In the genomic region with DNA sequence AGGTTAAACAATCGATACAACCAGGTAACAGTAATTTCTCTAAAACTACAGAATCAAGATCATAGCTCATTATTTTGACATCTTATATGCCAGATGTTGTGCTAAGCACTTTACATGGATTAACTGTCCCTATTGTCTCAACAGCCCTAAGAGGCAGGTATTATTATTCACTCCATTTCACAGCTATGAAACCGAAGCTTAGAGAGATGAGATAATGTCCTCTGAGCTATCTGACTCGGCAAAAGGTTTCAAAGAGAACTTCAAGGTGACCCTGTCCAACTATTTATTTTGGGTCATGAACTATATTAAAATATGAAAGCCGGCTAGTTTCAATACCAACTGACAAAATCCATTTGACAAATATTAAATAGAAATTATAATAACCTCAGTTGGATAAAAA, we compare ENCODE assay signal across 31 cellular contexts. TPM values are rescaled to one million over a fixed set of nuclear protein-coding genes. Genes with fewer than 3 reads are reported as not detected.
DNase-seq lines count a peak whose midpoint lies in the region; FAIRE-seq and TF ChIP-seq lines count a peak whose summit lies in the region.
"Had no signal": no experiment of that assay in that cellular context is flagged by ENCODE, and none has a peak within 500 bp of the region (broad histone marks: within the 10 kb centered on the region; RNA-seq: fewer than 3 reads in every experiment).

No MANE protein-coding gene starts in this region.

- no peaks in the 10 kb centered on the region for H3K79me2 ChIP-seq in PC-9 (ENCODE audit: low read depth)

- no peaks in the 10 kb centered on the region for H3K9me3 Mint-ChIP-seq in Calu3 (ENCODE audit: low read depth, unreplicated experiment)
- H3K9me3 Mint-ChIP-seq: activated CD4-positive, alpha-beta memory T cell treated with anti-CD3 and anti-CD28 coated beads, Interleukin-2, amount 10 ng/mL, durations not matched to agents 7 days and 5 days; natural killer cell; T-helper 1 cell treated with Interleukin-12 subunit alpha and Interleukin-12 subunit beta and Interleukin-4 antibody, amounts not matched to agents 30 μg/mL and 1 μg/mL, for 36 hours had no signal

- no peak overlapping the region for H3K27ac Mint-ChIP-seq in Calu3 (ENCODE audit: unreplicated experiment)
- H3K27ac Mint-ChIP-seq: activated CD4-positive, alpha-beta memory T cell treated with anti-CD3 and anti-CD28 coated beads, Interleukin-2, amount 10 ng/mL, durations not matched to agents 7 days and 5 days; mesothelial cell of epicardium; natural killer cell; T-helper 1 cell treated with Interleukin-12 subunit alpha and Interleukin-12 subunit beta and Interleukin-4 antibody, amounts not matched to agents 30 μg/mL and 1 μg/mL, for 36 hours had no signal

- FAIRE-seq in kidney (lab: Jason Lieb, UNC) (peak; percentile 13), small intestine (lab: Jason Lieb, UNC) (no peak)
- FAIRE-seq: GM12892, H1 had no signal

- CTCF ChIA-PET in Calu3 (lab: Charles Lee): interaction anchor here (0.6 to 1.9 kb wide), 9 partner anchors 10 to 306 kb away, joined by 3 to 11 read pairs (median 4); a partner anchor contains a TSS
- CTCF ChIA-PET in PC-9 (lab: Charles Lee): interaction anchor here (0.6 to 1.9 kb wide), 5 partner anchors 9 to 251 kb away, joined by 3 to 10 read pairs (median 6); a partner anchor contains a TSS

- H3K27ac ChIP-seq in PC-9 (peak overlapping the region; percentile 19), kidney (ENCODE audit: low read depth in 2 of 2, low read length in 2 of 2) (no peak overlapping the region), small intestine (ENCODE audit: low read depth in 1 of 2, low read length in 1 of 2) (peak overlapping the region in 1 of 2 donors; percentile 81)
- H3K27ac ChIP-seq: C4-2B, gastroesophageal sphincter, left lung, SK-N-MC had no signal

- no peaks in the 10 kb centered on the region for H3K9me2 ChIP-seq in PC-9 (ENCODE audit: insufficient read depth)

- DNase-seq in Calu3 (no peak), PC-9 (no peak), kidney (no peak), small intestine (peak; percentile 13), CD1c-positive myeloid dendritic cell (ENCODE audit: extremely low spot score) (no peak), DMS53 treated with DMSO at 0.1 percent for 48 hours (lab: John Stamatoyannopoulos, UW; ENCODE audit: unreplicated experiment) (no peak)
- DNase-seq in activated effector memory CD4-positive, alpha-beta T cell treated with anti-CD3 and anti-CD28 coated beads, Interleukin-2, amount 50 U/mL, for 16 hours: no peak
- DNase-seq: activated CD4-positive, alpha-beta memory T cell treated with anti-CD3 and anti-CD28 coated beads, Interleukin-2, amount 10 ng/mL, durations not matched to agents 7 days and 5 days; activated CD4-positive, CD25-positive, alpha-beta regulatory T cell treated with anti-CD3 and anti-CD28 coated beads, Interleukin-2, amount 50 U/mL, for 72 hours; activated CD8-positive, alpha-beta memory T cell treated with anti-CD3 and anti-CD28 coated beads, Interleukin-2, amount 50 U/mL, for 48 hours; activated naive CD4-positive, alpha-beta T cell treated with anti-CD3 and anti-CD28 coated beads, Interleukin-2, amount 50 U/mL, for 16 hours; amygdala; cortex of kidney; hippocampal formation; left lung; natural killer cell; NCI-H1092 treated with DMSO at 0.1 percent for 48 hours; NCI-H187 treated with DMSO at 0.1 percent for 48 hours; NCI-H526 treated with DMSO at 0.1 percent for 48 hours; occipital lobe; stimulated activated CD4-positive, alpha-beta T cell treated with anti-CD3 and anti-CD28 coated beads, Interleukin-2, amount 100 ng/mL, for 24 hours had no signal

- H2AFZ ChIP-seq in PC-9: no peak overlapping the region; the same call in 1 of the 2 replicates

- no peak overlapping the region for H3K4me3 ChIP-seq in PC-9
- peak overlapping the region in 1 of 2 donors; percentile 46 for H3K4me3 ChIP-seq in kidney (ENCODE audit: low read length in 2 of 2)
- H3K4me3 ChIP-seq in small intestine (ENCODE audit: low read depth in 1 of 2, low read length in 2 of 2): no peak overlapping the region
- H3K4me3 ChIP-seq: gastroesophageal sphincter, left lung, SK-N-MC, smooth muscle cell, stomach, tibial nerve had no signal

- no peaks in the 10 kb centered on the region for H4K20me1 ChIP-seq in PC-9 (ENCODE audit: insufficient read depth)

- H3F3A ChIP-seq in PC-9 (ENCODE audit: insufficient read depth, low read depth): peaks cover 28% of the 10 kb centered on the region; the same call in 1 of the 2 replicates

- peaks cover 27% of the 10 kb centered on the region for H3K4me1 Mint-ChIP-seq in Calu3 (ENCODE audit: low read depth, unreplicated experiment)
- H3K4me1 Mint-ChIP-seq: mesothelial cell of epicardium had no signal

- H3K36me3 ChIP-seq in PC-9 (ENCODE audit: low read depth) (no peaks in the 10 kb centered on the region), kidney (ENCODE audit: control insufficient read depth in 1 of 2, insufficient read depth in 2 of 2, low read length in 2 of 2) (no peaks in the 10 kb centered on the region), small intestine (ENCODE audit: control insufficient read depth in 2 of 2, insufficient read depth in 2 of 2, low read length in 2 of 2) (no peaks in the 10 kb centered on the region)
- H3K36me3 ChIP-seq: gastroesophageal sphincter, left lung, stomach, tibial nerve had no signal

- intact Hi-C loops in Calu3 (cut with micrococcal nuclease; ENCODE audit: unreplicated experiment): no loop called here
- intact Hi-C loops in PC-9 (cut with micrococcal nuclease; ENCODE audit: unreplicated experiment): no loop called here
- intact Hi-C loops in kidney (cut with DNase I): no loop called here

- no TSS peak for BruUV-seq in Calu3 (replicated peaks; lab: Mats Ljungman, UMichigan)
- BruUV-seq in PC-9 (replicated peaks; lab: Mats Ljungman, UMichigan): no TSS peak

- H3K27me3 ChIP-seq in PC-9 (ENCODE audit: insufficient read depth, low read depth) (no peaks in the 10 kb centered on the region), small intestine (ENCODE audit: control insufficient read depth in 2 of 2, insufficient read depth in 2 of 2, low read length in 2 of 2) (no peaks in the 10 kb centered on the region)
- H3K27me3 ChIP-seq: gastroesophageal sphincter, left lung, stomach, tibial nerve had no signal

- H3K9ac ChIP-seq in kidney (ENCODE audit: low read length in 2 of 2): no peak overlapping the region

- peaks cover 24% of the 10 kb centered on the region for H3K4me1 ChIP-seq in PC-9 (replicated peaks; ENCODE audit: insufficient read depth)
- H3K4me1 ChIP-seq in kidney (ENCODE audit: control insufficient read depth in 1 of 2, insufficient read depth in 1 of 2, low read depth in 1 of 2, low read length in 2 of 2): peaks cover 0 to 5% of the 10 kb centered on the region in 2 donors
- peaks cover 0 to 5% of the 10 kb centered on the region in 2 donors for H3K4me1 ChIP-seq in small intestine (ENCODE audit: control insufficient read depth in 2 of 2, insufficient read depth in 1 of 2, low read depth in 1 of 2, low read length in 1 of 2)
- H3K4me1 ChIP-seq: left lung, tibial nerve had no signal

- TF ChIP-seq CTCF in Calu3 (IDR thresholded peaks at IDR 0.05; ENCODE audit: unreplicated experiment): no peak
- no peak for TF ChIP-seq CTCF in PC-9 (conservative IDR thresholded peaks at IDR 0.05)
- TF ChIP-seq CTCF in kidney (IDR thresholded peaks at IDR 0.05; ENCODE audit: borderline replicate concordance, extremely low read depth, insufficient read depth): no peak

- H3K4me2 ChIP-seq in PC-9: peak overlapping the region; percentile 56
- H3K4me2 ChIP-seq: smooth muscle cell had no signal

- H3K4me3 Mint-ChIP-seq in Calu3 (ENCODE audit: low read depth, unreplicated experiment): peak overlapping the region; percentile 66
- H3K4me3 Mint-ChIP-seq: activated CD4-positive, alpha-beta memory T cell treated with anti-CD3 and anti-CD28 coated beads, Interleukin-2, amount 10 ng/mL, durations not matched to agents 7 days and 5 days; mesothelial cell of epicardium; natural killer cell; T-helper 1 cell treated with Interleukin-12 subunit alpha and Interleukin-12 subunit beta and Interleukin-4 antibody, amounts not matched to agents 30 μg/mL and 1 μg/mL, for 36 hours had no signal

- POLR2A ChIA-PET in PC-9 (lab: Charles Lee; ENCODE audit: unreplicated experiment): interaction anchor here (0.6 kb wide), 2 partner anchors 10 to 235 kb away, joined by 9 to 10 read pairs; no protein-coding TSS in a partner anchor

- WGBS in small intestine, 3 donors: 29 to 71% (median 54%) methylated on average over 4 of the region's 4 CpGs

- no peaks in the 10 kb centered on the region for H3K27me3 Mint-ChIP-seq in Calu3 (ENCODE audit: unreplicated experiment)

- peaks cover 6% of the 10 kb centered on the region for H3K36me3 Mint-ChIP-seq in Calu3 (ENCODE audit: insufficient read depth, unreplicated experiment)
- H3K36me3 Mint-ChIP-seq: mesothelial cell of epicardium, natural killer cell had no signal

- H3K9me3 ChIP-seq in PC-9 (ENCODE audit: insufficient read depth, low read depth): no peaks in the 10 kb centered on the region
- no peaks in the 10 kb centered on the region for H3K9me3 ChIP-seq in kidney (ENCODE audit: control insufficient read depth in 1 of 2, low read length in 2 of 2)
- H3K9me3 ChIP-seq in small intestine (ENCODE audit: control insufficient read depth, low read depth): no peaks in the 10 kb centered on the region
- H3K9me3 ChIP-seq: gastroesophageal sphincter, left lung, stomach, tibial nerve had no signal

RNA-seq across cellular contexts. Expression of a gene that starts 10.3 kb away (rescaled TPM):
- 396 and 416 TPM in 2 replicates for total RNA-seq in Calu3 (2022)
- total RNA-seq in PC-9 (2021): 714 and 807 TPM in 2 replicates
- total RNA-seq in kidney: 224 TPM
- polyA plus RNA-seq in kidney (ENCODE audit: insufficient read depth, low read depth, low replicate concordance): 850 TPM
- polyA plus RNA-seq in small intestine: 1,000 to 10,000 TPM in 2 of 3 donors, 100 to 1,000 TPM in 1; 850 to 1,883 (median 1,700) TPM
